Comparison of ENCODE assay signal across 2 cellular contexts in the genomic region with DNA sequence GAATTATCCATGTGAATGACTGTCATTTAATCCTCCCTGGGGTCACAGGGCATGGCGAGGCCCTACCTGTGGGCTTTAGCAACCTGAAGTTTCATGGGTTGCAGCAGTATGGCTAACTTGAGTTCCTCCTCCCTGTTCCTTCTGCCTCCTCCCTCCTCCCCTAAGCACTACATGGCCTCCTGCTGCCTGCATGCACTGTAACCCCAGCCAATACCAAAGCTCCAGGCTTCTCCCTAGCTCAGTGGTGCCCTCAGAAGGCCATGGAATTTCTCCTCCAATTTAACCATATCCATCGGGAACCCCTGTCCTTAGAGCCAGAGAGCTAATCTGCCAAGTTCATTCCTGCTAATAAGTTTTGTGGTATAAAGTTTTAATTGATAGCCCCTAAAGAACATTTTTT.
TF ChIP-seq lines count a peak whose summit lies in the region.

No MANE protein-coding gene starts in this region.

TF ChIP-seq in SK-N-SH, 30 proteins besides CTCF, POLR2A, EP300 and RAD21 (continued from another document):
- TF ChIP-seq FOXM1 (IDR thresholded peaks at IDR 0.05; ENCODE audit: low read depth) (no peak), FOXJ3 (CRISPR knock-in tag; IDR thresholded peaks at IDR 0.05) (no peak), PBX3 (IDR thresholded peaks at IDR 0.05) (no peak), ZBTB33 (IDR thresholded peaks at IDR 0.05; ENCODE audit: borderline replicate concordance, low read depth) (no peak), NFIC (IDR thresholded peaks at IDR 0.05; ENCODE audit: borderline replicate concordance) (no peak)

TF ChIP-seq in WTC11, 78 proteins besides CTCF, POLR2A, EP300 and RAD21 (continued from another document):
- TF ChIP-seq, protein P1, sequence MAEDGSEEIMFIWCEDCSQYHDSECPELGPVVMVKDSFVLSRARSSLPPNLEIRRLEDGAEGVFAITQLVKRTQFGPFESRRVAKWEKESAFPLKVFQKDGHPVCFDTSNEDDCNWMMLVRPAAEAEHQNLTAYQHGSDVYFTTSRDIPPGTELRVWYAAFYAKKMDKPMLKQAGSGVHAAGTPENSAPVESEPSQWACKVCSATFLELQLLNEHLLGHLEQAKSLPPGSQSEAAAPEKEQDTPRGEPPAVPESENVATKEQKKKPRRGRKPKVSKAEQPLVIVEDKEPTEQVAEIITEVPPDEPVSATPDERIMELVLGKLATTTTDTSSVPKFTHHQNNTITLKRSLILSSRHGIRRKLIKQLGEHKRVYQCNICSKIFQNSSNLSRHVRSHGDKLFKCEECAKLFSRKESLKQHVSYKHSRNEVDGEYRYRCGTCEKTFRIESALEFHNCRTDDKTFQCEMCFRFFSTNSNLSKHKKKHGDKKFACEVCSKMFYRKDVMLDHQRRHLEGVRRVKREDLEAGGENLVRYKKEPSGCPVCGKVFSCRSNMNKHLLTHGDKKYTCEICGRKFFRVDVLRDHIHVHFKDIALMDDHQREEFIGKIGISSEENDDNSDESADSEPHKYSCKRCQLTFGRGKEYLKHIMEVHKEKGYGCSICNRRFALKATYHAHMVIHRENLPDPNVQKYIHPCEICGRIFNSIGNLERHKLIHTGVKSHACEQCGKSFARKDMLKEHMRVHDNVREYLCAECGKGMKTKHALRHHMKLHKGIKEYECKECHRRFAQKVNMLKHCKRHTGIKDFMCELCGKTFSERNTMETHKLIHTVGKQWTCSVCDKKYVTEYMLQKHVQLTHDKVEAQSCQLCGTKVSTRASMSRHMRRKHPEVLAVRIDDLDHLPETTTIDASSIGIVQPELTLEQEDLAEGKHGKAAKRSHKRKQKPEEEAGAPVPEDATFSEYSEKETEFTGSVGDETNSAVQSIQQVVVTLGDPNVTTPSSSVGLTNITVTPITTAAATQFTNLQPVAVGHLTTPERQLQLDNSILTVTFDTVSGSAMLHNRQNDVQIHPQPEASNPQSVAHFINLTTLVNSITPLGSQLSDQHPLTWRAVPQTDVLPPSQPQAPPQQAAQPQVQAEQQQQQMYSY (CRISPR knock-in tag; IDR thresholded peaks at IDR 0.05): no peak
- TF ChIP-seq ZNF423 (CRISPR knock-in tag; IDR thresholded peaks at IDR 0.05): no peak
- TF ChIP-seq ZBTB43 (CRISPR knock-in tag; IDR thresholded peaks at IDR 0.05): no peak
- TF ChIP-seq EMX1 (CRISPR knock-in tag; IDR thresholded peaks at IDR 0.05): no peak
- TF ChIP-seq SMAD4 (CRISPR knock-in tag; IDR thresholded peaks at IDR 0.05): no peak
- TF ChIP-seq ZNF263 (CRISPR knock-in tag; IDR thresholded peaks at IDR 0.05; ENCODE audit: low read depth): peak; percentile 88
